Comparison of ENCODE assay signal across 9 cellular contexts in the genomic region with DNA sequence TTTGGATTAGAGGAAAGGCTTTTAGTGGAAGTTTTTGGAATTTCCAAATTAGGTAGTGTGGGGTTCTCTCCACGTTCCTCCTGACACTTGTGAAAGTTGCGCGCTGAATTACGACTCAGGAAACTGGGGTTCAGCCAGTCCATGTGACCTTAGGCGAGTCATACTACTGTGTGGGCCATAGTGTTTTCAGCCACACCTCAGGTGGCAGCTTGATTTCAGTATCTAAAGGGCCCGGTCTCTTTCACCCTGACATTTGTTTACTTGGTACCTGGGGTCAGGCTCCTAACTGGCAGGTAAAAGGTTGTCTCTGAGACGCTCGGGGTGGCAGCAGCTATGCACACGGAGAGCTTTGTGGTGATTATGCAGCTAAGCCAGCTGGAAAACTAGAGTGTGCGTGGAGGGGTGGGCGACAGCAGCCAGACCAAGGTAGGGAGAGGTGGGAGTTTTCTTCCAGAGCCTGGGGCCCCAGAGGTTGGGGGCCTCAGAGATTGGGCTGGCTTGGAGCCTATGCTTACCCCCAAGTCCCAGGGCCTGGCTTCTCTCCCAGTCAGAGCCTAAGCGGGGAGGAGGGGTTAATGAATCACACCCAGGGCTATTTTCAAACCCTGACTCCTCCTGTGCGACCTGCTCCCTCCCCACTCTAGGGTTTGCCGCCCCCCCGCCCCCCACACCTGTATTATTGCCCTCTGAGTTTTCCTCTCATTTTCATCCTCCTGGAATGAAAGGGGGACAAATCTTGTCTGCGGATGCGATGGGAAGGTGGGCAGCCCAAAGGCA. TPM values are rescaled to one million over a fixed set of nuclear protein-coding genes. Genes with fewer than 3 reads are reported as not detected.
DNase-seq lines count a peak whose midpoint lies in the region; ATAC-seq and TF ChIP-seq lines count a peak whose summit lies in the region.
"Had no signal": no experiment of that assay in that cellular context is flagged by ENCODE, and none has a peak within 500 bp of the region (broad histone marks: within the 10 kb centered on the region; RNA-seq: fewer than 3 reads in every experiment).

No MANE protein-coding gene starts in this region.

- peak overlapping the region; percentile 64 to 69 (median 64) for H3K4me3 ChIP-seq in right lobe of liver
- H3K4me3 ChIP-seq in thoracic aorta = peak overlapping the region; percentile 75

- POLR2A ChIA-PET in activated naive CD8-positive, alpha-beta T cell treated with anti-CD3 and anti-CD28 coated beads, Interleukin-2, amount 10 ng/mL, durations not matched to agents 7 days and 5 days (lab: Charles Lee) = interaction anchor here (0.6 kb wide), 1 partner anchor 11 kb away, joined by 3 read pairs; no protein-coding TSS in a partner anchor

- no peaks in the 10 kb centered on the region for H3K27me3 ChIP-seq in right lobe of liver
- no peaks in the 10 kb centered on the region for H3K27me3 ChIP-seq in thoracic aorta (replicated peaks; ENCODE audit: insufficient read depth)
- H3K27me3 ChIP-seq: thyroid gland had no signal

- TF ChIP-seq CTCF in right lobe of liver (IDR thresholded peaks at IDR 0.05) (no peak), thoracic aorta (IDR thresholded peaks at IDR 0.05) (no peak)

- DNase-seq in activated T-cell treated with anti-CD3 and anti-CD28 coated beads, Interleukin-2, amount 50 U/mL, for 24 hours = no peak
- DNase-seq in activated T-cell treated with anti-CD3 and anti-CD28 coated beads, Interleukin-2, amount 50 U/mL, for 48 hours = no peak
- DNase-seq in activated naive CD8-positive, alpha-beta T cell treated with anti-CD3 and anti-CD28 coated beads, Interleukin-2, amount 10 ng/mL, durations not matched to agents 7 days and 5 days = no peak
- DNase-seq in right lobe of liver (peak in 1 of 3 donors; percentile 59), thoracic aorta (ENCODE audit: low spot score) (no peak), DMS153 (lab: John Stamatoyannopoulos, UW) (no peak), NOMO-1 (lab: John Stamatoyannopoulos, UW; ENCODE audit: unreplicated experiment in 2 of 2) (no peak), NCI-H2196 treated with DMSO at 0.1 percent for 48 hours (lab: John Stamatoyannopoulos, UW; ENCODE audit: unreplicated experiment) (no peak)
- DNase-seq: thyroid gland had no signal

- H3K27ac ChIP-seq in right lobe of liver (peak overlapping the region; percentile 76 to 89 (median 88)), thoracic aorta (no peak overlapping the region)

- ATAC-seq in activated naive CD8-positive, alpha-beta T cell treated with anti-CD3 and anti-CD28 coated beads, Interleukin-2, amount 10 ng/mL, durations not matched to agents 7 days and 5 days (ENCODE audit: low read depth) = peak; percentile 45
- ATAC-seq in right lobe of liver = peak; percentile 16 to 33 (median 23)
- no peak for ATAC-seq in thoracic aorta (ENCODE audit: insufficient number of reproducible peaks, low FRiP score, low read depth)

- WGBS in right lobe of liver (ENCODE audit: insufficient coverage, low coverage, low lambda C conversion rate, missing lambda C conversion rate) = 33% methylated on average over 10 of the region's 17 CpGs

- H3K27ac Mint-ChIP-seq in activated T-cell treated with anti-CD3 and anti-CD28 coated beads, Interleukin-2, amount 50 U/mL, for 24 hours = no peak overlapping the region
- no peak overlapping the region for H3K27ac Mint-ChIP-seq in activated naive CD8-positive, alpha-beta T cell treated with anti-CD3 and anti-CD28 coated beads, Interleukin-2, amount 10 ng/mL, durations not matched to agents 7 days and 5 days

- H3K4me1 ChIP-seq in right lobe of liver (peaks cover 0 to 29% (median 10%) of the 10 kb centered on the region in 4 donors), thoracic aorta (ENCODE audit: control insufficient read depth in 1 of 2, low read depth in 2 of 2) (no peaks in the 10 kb centered on the region)
- H3K4me1 ChIP-seq: thyroid gland had no signal

- peaks cover 65% of the 10 kb centered on the region for H3K27me3 Mint-ChIP-seq in activated T-cell treated with anti-CD3 and anti-CD28 coated beads, Interleukin-2, amount 50 U/mL, for 24 hours
- no peaks in the 10 kb centered on the region for H3K27me3 Mint-ChIP-seq in activated naive CD8-positive, alpha-beta T cell treated with anti-CD3 and anti-CD28 coated beads, Interleukin-2, amount 10 ng/mL, durations not matched to agents 7 days and 5 days

- intact Hi-C loops in right lobe of liver (cut with DNase I) = no loop called here

- H3K4me3 Mint-ChIP-seq in activated T-cell treated with anti-CD3 and anti-CD28 coated beads, Interleukin-2, amount 50 U/mL, for 24 hours = peak overlapping the region; percentile 44
- H3K4me3 Mint-ChIP-seq in activated naive CD8-positive, alpha-beta T cell treated with anti-CD3 and anti-CD28 coated beads, Interleukin-2, amount 10 ng/mL, durations not matched to agents 7 days and 5 days = peak overlapping the region; percentile 69

- peaks cover 6% of the 10 kb centered on the region for H3K4me1 Mint-ChIP-seq in activated T-cell treated with anti-CD3 and anti-CD28 coated beads, Interleukin-2, amount 50 U/mL, for 24 hours (ENCODE audit: low read depth)
- H3K4me1 Mint-ChIP-seq in activated naive CD8-positive, alpha-beta T cell treated with anti-CD3 and anti-CD28 coated beads, Interleukin-2, amount 10 ng/mL, durations not matched to agents 7 days and 5 days = peaks cover 6% of the 10 kb centered on the region

- no peaks in the 10 kb centered on the region for H3K9me3 Mint-ChIP-seq in activated T-cell treated with anti-CD3 and anti-CD28 coated beads, Interleukin-2, amount 50 U/mL, for 24 hours
- no peaks in the 10 kb centered on the region for H3K9me3 Mint-ChIP-seq in activated naive CD8-positive, alpha-beta T cell treated with anti-CD3 and anti-CD28 coated beads, Interleukin-2, amount 10 ng/mL, durations not matched to agents 7 days and 5 days

- no peak for TF ChIP-seq POLR2A in right lobe of liver (IDR thresholded peaks at IDR 0.05)

- no peaks in the 10 kb centered on the region for H3K36me3 Mint-ChIP-seq in activated T-cell treated with anti-CD3 and anti-CD28 coated beads, Interleukin-2, amount 50 U/mL, for 24 hours (ENCODE audit: low read depth)
- no peaks in the 10 kb centered on the region for H3K36me3 Mint-ChIP-seq in activated naive CD8-positive, alpha-beta T cell treated with anti-CD3 and anti-CD28 coated beads, Interleukin-2, amount 10 ng/mL, durations not matched to agents 7 days and 5 days

- no peaks in the 10 kb centered on the region for H3K9me3 ChIP-seq in right lobe of liver
- H3K9me3 ChIP-seq in thoracic aorta = no peaks in the 10 kb centered on the region
- H3K9me3 ChIP-seq: thyroid gland had no signal

- H3K36me3 ChIP-seq in right lobe of liver (no peaks in the 10 kb centered on the region), thoracic aorta (no peaks in the 10 kb centered on the region)
- H3K36me3 ChIP-seq: thyroid gland had no signal

RNA-seq across cellular contexts. Expression of gene STARD8, which starts 47.2 kb away (rescaled TPM):
- total RNA-seq in activated naive CD8-positive, alpha-beta T cell treated with anti-CD3 and anti-CD28 coated beads, Interleukin-2, amount 10 ng/mL, durations not matched to agents 7 days and 5 days = under 1 TPM; 0.85 to 0.86 TPM
- 10 to 100 TPM in 1 of 6 experiments, 1 to 10 TPM in 5; 6.6 to 11.5 (median 7.6) TPM for total RNA-seq in right lobe of liver
- 10 to 100 TPM; 15.8 to 19.8 TPM for total RNA-seq in thoracic aorta

Comparison
In these comparisons a context has a peak if more than half of its experiments do, and no peak if none do; other contexts are left out.
1. H3K27ac ChIP-seq: peak in right lobe of liver (3 of 3); none in thoracic aorta (0 of 2).
2. RNA of gene STARD8, which starts 47.2 kb away (total RNA-seq): 15.8 to 19.8 TPM in thoracic aorta and 6.6 to 11.5 TPM in right lobe of liver; 0.85 to 0.86 TPM in activated naive CD8-positive, alpha-beta T cell treated with anti-CD3 and anti-CD28 coated beads, Interleukin-2, amount 10 ng/mL, durations not matched to agents 7 days and 5 days; every median in the first group is over 4 times any median in the second.